1 cellular context compared by ENCODE assay signal in the genomic region with DNA sequence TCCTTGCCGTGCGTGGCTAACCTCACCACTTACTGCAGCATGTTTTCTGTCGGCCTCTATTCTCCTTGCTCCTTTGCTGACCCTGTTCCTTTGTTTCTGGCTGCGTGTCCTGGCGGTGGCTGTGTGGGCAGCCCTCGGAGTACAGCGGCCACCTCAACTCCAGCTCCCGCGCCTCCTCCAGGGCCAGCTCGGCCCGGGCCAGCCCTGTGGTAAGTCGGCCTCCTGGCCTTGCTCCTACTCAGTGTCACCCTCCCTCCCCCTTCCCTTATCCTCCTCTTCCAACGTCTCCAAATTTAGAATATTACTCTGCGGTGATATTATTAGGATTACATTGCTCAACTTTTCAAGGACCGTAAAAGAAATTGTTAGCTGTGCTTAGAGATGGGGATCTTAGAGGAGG.
TF ChIP-seq lines count a peak whose summit lies in the region.

No MANE protein-coding gene starts in this region.

TF ChIP-seq in IMR-90, 13 proteins besides CTCF, POLR2A, EP300 and RAD21:
- TF ChIP-seq CEBPB (IDR thresholded peaks at IDR 0.05; ENCODE audit: low read depth, low read length) (no peak), MAZ (IDR thresholded peaks at IDR 0.05; ENCODE audit: borderline replicate concordance, low read depth, low read length) (no peak), RFX5 (IDR thresholded peaks at IDR 0.05; ENCODE audit: low read depth, low read length) (no peak)
